Comparison of ENCODE assay signal across 8 cellular contexts in the genomic region with DNA sequence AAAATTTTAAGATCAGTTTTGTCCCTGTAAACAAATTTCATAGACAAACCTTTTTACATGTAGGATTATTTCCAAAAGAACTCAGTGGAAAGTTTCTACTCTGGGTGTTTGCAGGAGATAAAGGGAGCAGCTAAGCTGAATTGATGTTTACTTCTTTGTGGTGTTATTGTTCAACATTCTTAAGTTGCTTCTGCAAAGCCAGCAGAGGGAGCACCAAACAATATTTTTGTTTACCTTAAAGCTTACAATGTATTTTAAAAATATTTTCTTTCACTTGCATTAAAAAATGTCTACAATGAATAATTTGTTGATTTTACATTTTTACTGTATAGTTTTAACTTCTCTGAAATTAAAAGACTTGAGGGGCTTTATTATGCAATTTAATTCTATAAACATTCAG.
A peak's percentile ranks its signal among the peaks of the same experiment; 100 is the strongest.
DNase-seq lines count a peak whose midpoint lies in the region; ATAC-seq, FAIRE-seq and TF ChIP-seq lines count a peak whose summit lies in the region.

No MANE protein-coding gene starts in this region.

- TF ChIP-seq POLR2A in GM12891 (IDR thresholded peaks at IDR 0.05; ENCODE audit: low read depth, low read length): no peak

- no peaks in the 10 kb centered on the region for H3K36me3 Mint-ChIP-seq in activated naive CD4-positive, alpha-beta T cell treated with anti-CD3 and anti-CD28 coated beads, Interleukin-2, amount 50 U/mL, for 72 hours

- no peaks in the 10 kb centered on the region for H3K9me3 Mint-ChIP-seq in activated naive CD4-positive, alpha-beta T cell treated with anti-CD3 and anti-CD28 coated beads, Interleukin-2, amount 50 U/mL, for 72 hours

- no peak overlapping the region for H3K27ac Mint-ChIP-seq in activated naive CD4-positive, alpha-beta T cell treated with anti-CD3 and anti-CD28 coated beads, Interleukin-2, amount 50 U/mL, for 72 hours

- peak; percentile 40 for FAIRE-seq in GM12891 (lab: Jason Lieb, UNC)

- peak; percentile 20 for DNase-seq in A172 (ENCODE audit: low spot score)
- no peak for DNase-seq in GM12891 (ENCODE audit: insufficient read length, low spot score)
- DNase-seq in SW480 (ENCODE audit: low spot score): peak; percentile 26
- peak; percentile 61 for DNase-seq in globus pallidus (ENCODE audit: low spot score)
- DNase-seq in activated naive CD4-positive, alpha-beta T cell treated with anti-CD3 and anti-CD28 coated beads, Interleukin-2, amount 50 U/mL, for 72 hours (ENCODE audit: low spot score in 2 of 2): no peak

- no peak for ATAC-seq in activated naive CD4-positive, alpha-beta T cell treated with anti-CD3 and anti-CD28 coated beads, Interleukin-2, amount 50 U/mL, for 72 hours
- ATAC-seq in GM21423 (IDR thresholded peaks at IDR 0.05; ENCODE audit: unreplicated experiment) (no peak), esophagus mucosa (no peak), GM21367 (IDR thresholded peaks at IDR 0.05; ENCODE audit: unreplicated experiment) (no peak)

TF ChIP-seq in GM12891, 5 proteins besides CTCF, POLR2A, EP300 and RAD21:
- TF ChIP-seq POU2F2 (IDR thresholded peaks at IDR 0.05; ENCODE audit: low read depth, low read length) (no peak), PAX5 (IDR thresholded peaks at IDR 0.05; ENCODE audit: insufficient read depth, low read length, severe bottlenecking) (no peak), SPI1 (IDR thresholded peaks at IDR 0.05; ENCODE audit: low read depth, low read length) (no peak), POLR2AphosphoS5 (IDR thresholded peaks at IDR 0.05; ENCODE audit: low read depth, low read length) (no peak), TAF1 (IDR thresholded peaks at IDR 0.05; ENCODE audit: low read depth, low read length) (no peak)

Comparison
In these comparisons a context has a peak if more than half of its experiments do, and no peak if none do; other contexts are left out.
1. DNase-seq: peak in A172 (single experiment), SW480 (single experiment) and globus pallidus (single experiment); none in GM12891 (single experiment) and activated naive CD4-positive, alpha-beta T cell treated with anti-CD3 and anti-CD28 coated beads, Interleukin-2, amount 50 U/mL, for 72 hours (0 of 2).